25 cellular contexts compared by ENCODE assay signal in genomic region chr11:107991868-107992414, GRCh38. TPM values are rescaled to one million over a fixed set of nuclear protein-coding genes. Genes with fewer than 3 reads are reported as not detected.
DNase-seq lines count a peak whose midpoint lies in the region; ATAC-seq and TF ChIP-seq lines count a peak whose summit lies in the region.
"Had no signal": no experiment of that assay in that cellular context is flagged by ENCODE, and none has a peak within 500 bp of the region (broad histone marks: within the 10 kb centered on the region; RNA-seq: fewer than 3 reads in every experiment).

No MANE protein-coding gene starts in this region.

- no peak for TF ChIP-seq CTCF in A673 (conservative IDR thresholded peaks at IDR 0.05; ENCODE audit: low read depth, low read length)

- no peak overlapping the region for H3K9ac ChIP-seq in NT2/D1 (ENCODE audit: insufficient read length, low read depth)
- H3K9ac ChIP-seq: BLaER1 treated with 17β-estradiol and CSF1 and Interleukin-3, amounts not matched to agents 10 nM and 100 nM had no signal

- H3K9me3 ChIP-seq in A673 (ENCODE audit: low read depth, low read length, poor library complexity, severe bottlenecking) (no peaks in the 10 kb centered on the region), NT2/D1 (ENCODE audit: insufficient read depth, low read length) (no peaks in the 10 kb centered on the region)

- H3K27me3 ChIP-seq in A673 (replicated peaks; ENCODE audit: insufficient read depth, low read depth, low read length, poor library complexity) = no peaks in the 10 kb centered on the region
- no peaks in the 10 kb centered on the region for H3K27me3 ChIP-seq in H7 (ENCODE audit: control insufficient read depth, insufficient read depth, low read length)
- no peaks in the 10 kb centered on the region for H3K27me3 ChIP-seq in NT2/D1 (ENCODE audit: insufficient read depth, insufficient read length)
- H3K27me3 ChIP-seq: BLaER1 treated with 17β-estradiol and CSF1 and Interleukin-3, amounts not matched to agents 10 nM and 100 nM had no signal

- no TSS peak for BruUV-seq in A673 (replicated peaks; lab: Mats Ljungman, UMichigan)

- H3K27ac ChIP-seq in A673 (ENCODE audit: low read depth, low read length, poor library complexity, severe bottlenecking) = no peak overlapping the region
- H3K27ac ChIP-seq: BLaER1 treated with 17β-estradiol and CSF1 and Interleukin-3, amounts not matched to agents 10 nM and 100 nM; PC-9 had no signal

- CTCF ChIA-PET in A673 (lab: Charles Lee) = no interaction called here

- intact Hi-C loops in A673 (cut with micrococcal nuclease; ENCODE audit: unreplicated experiment) = no loop called here

- DNase-seq in A673 (ENCODE audit: low spot score) (peak; percentile 27), H7 (peak; percentile 22), NT2/D1 (ENCODE audit: low read depth, low spot score) (peak; percentile 74), iPS DF 19.7 (ENCODE audit: low read depth, low spot score) (peak; percentile 63), DMS79 treated with DMSO at 0.1 percent for 48 hours (lab: John Stamatoyannopoulos, UW) (no peak), KG1 (lab: John Stamatoyannopoulos, UW) (no peak)
- DNase-seq in activated CD4-positive, alpha-beta T cell treated with anti-CD3 and anti-CD28 coated beads, Interleukin-2, amount 50 U/mL, for 1 hour = no peak
- DNase-seq: 8988T; CD4-positive, alpha-beta T cell; DMS53; GDM1; GOT3; NCI-H1092; NCI-H1417 treated with DMSO at 0.1 percent for 48 hours; NCI-H187 treated with DMSO at 0.1 percent for 48 hours; NCI-H2171 treated with DMSO at 0.1 percent for 48 hours; NCI-H345; NCI-H524; NCI-H748 treated with DMSO at 0.1 percent for 48 hours; NK-92 treated with Interleukin-12 subunit alpha and Interleukin-12 subunit beta, amount 100 ng/mL, for 24 hours; PC-9 had no signal

- H3K36me3 ChIP-seq in A673 (ENCODE audit: insufficient read depth, low read length, poor library complexity, severe bottlenecking) = no peaks in the 10 kb centered on the region
- no peaks in the 10 kb centered on the region for H3K36me3 ChIP-seq in H7 (replicated peaks; ENCODE audit: control insufficient read depth, insufficient read depth, low read length)
- H3K36me3 ChIP-seq in NT2/D1 (ENCODE audit: insufficient read depth, insufficient read length, low read length) = no peaks in the 10 kb centered on the region
- H3K36me3 ChIP-seq: BLaER1 treated with 17β-estradiol and CSF1 and Interleukin-3, amounts not matched to agents 10 nM and 100 nM had no signal

- POLR2A ChIA-PET in A673 (lab: Charles Lee; ENCODE audit: low non-redundant PET) = no interaction called here

- H3K4me3 ChIP-seq in A673 (ENCODE audit: low read depth, low read length, poor library complexity, severe bottlenecking) (no peak overlapping the region), H7 (ENCODE audit: insufficient read depth, low read depth, low read length) (no peak overlapping the region), NT2/D1 (ENCODE audit: insufficient read length, low read depth) (no peak overlapping the region)
- H3K4me3 ChIP-seq: BLaER1 treated with 17β-estradiol and CSF1 and Interleukin-3, amounts not matched to agents 10 nM and 100 nM; GM12878; PC-9 had no signal

- no peak for ATAC-seq in SK-N-SH treated with all-trans-retinoic acid at 6 μM for 48 hours
- ATAC-seq: GM12878, Right ventricle myocardium inferior had no signal

- H3K4me1 ChIP-seq in A673 (ENCODE audit: insufficient read depth, low read length, poor library complexity, severe bottlenecking) = no peaks in the 10 kb centered on the region
- H3K4me1 ChIP-seq in NT2/D1 (ENCODE audit: insufficient read depth, insufficient read length) = no peaks in the 10 kb centered on the region

TF ChIP-seq in SK-N-SH treated with all-trans-retinoic acid at 6 μM for 48 hours, 23 proteins besides CTCF, POLR2A, EP300 and RAD21:
- TF ChIP-seq BACH2 (CRISPR knock-in tag; IDR thresholded peaks at IDR 0.05; ENCODE audit: borderline replicate concordance) (no peak), PPARA (CRISPR knock-in tag; IDR thresholded peaks at IDR 0.05; ENCODE audit: borderline replicate concordance) (no peak), ARNTL (CRISPR knock-in tag; IDR thresholded peaks at IDR 0.05; ENCODE audit: borderline replicate concordance, low read depth) (no peak), OSR1 (CRISPR knock-in tag; IDR thresholded peaks at IDR 0.05) (no peak), POU6F1 (CRISPR knock-in tag; IDR thresholded peaks at IDR 0.05; ENCODE audit: borderline replicate concordance, low read depth) (no peak), CSRNP3 (CRISPR knock-in tag; IDR thresholded peaks at IDR 0.05) (no peak), ZNF70 (CRISPR knock-in tag; IDR thresholded peaks at IDR 0.05) (no peak), CREB5 (CRISPR knock-in tag; IDR thresholded peaks at IDR 0.05; ENCODE audit: low read depth) (no peak), ZNF8 (CRISPR knock-in tag; IDR thresholded peaks at IDR 0.05) (no peak), ZFP3 (CRISPR knock-in tag; IDR thresholded peaks at IDR 0.05) (no peak), SNAI2 (CRISPR knock-in tag; IDR thresholded peaks at IDR 0.05) (no peak), ISL1 (CRISPR knock-in tag; IDR thresholded peaks at IDR 0.05) (no peak), ZFP30 (CRISPR knock-in tag; IDR thresholded peaks at IDR 0.05) (no peak), PATZ1 (CRISPR knock-in tag; IDR thresholded peaks at IDR 0.05; ENCODE audit: borderline replicate concordance) (no peak), TCF4 (CRISPR knock-in tag; IDR thresholded peaks at IDR 0.05; ENCODE audit: borderline replicate concordance) (no peak), GLIS3 (CRISPR knock-in tag; IDR thresholded peaks at IDR 0.05) (no peak)

RNA-seq across cellular contexts. Expression of gene CUL5, which starts 16.8 kb away (rescaled TPM):
- 62.3 and 63.1 TPM in 2 replicates for total RNA-seq in A673 (2021)
- 19.3 and 28.9 TPM in 2 replicates for total RNA-seq in H7 (2014; rRNA removed; shearing (Covaris generic))

Comparison
In these comparisons a context has a peak if more than half of its experiments do, and no peak if none do; other contexts are left out.
1. DNase-seq: peak in A673 (single experiment), H7 (single experiment), NT2/D1 (single experiment) and iPS DF 19.7 (single experiment); none in activated CD4-positive, alpha-beta T cell treated with anti-CD3 and anti-CD28 coated beads, Interleukin-2, amount 50 U/mL, for 1 hour (single experiment), DMS79 treated with DMSO at 0.1 percent for 48 hours (single experiment) and KG1 (single experiment).